ENCODE assay signal across 1 cellular context in the genomic region with DNA sequence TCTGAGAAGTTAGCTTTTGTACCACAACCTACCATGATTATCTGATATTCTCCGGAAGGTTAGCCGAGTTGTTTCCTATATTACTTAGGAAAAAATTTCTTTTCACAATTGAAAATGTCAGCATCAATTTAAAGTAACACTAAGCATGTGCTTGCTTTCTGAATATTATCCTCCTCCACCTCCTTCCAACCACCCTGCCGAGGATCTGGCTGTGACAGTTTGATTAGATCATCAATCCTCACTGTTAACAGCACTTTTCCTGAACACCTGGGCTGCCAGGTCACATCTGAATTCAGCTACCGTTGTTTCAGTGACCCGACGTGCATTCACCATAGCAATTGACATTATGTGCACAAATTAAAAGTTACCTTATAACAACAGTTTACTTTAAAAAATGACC.
TF ChIP-seq lines count a peak whose summit lies in the region.

No MANE protein-coding gene starts in this region.

TF ChIP-seq in WTC11, 78 proteins besides CTCF, POLR2A, EP300 and RAD21 (continued from another document):
- TF ChIP-seq, protein P1, sequence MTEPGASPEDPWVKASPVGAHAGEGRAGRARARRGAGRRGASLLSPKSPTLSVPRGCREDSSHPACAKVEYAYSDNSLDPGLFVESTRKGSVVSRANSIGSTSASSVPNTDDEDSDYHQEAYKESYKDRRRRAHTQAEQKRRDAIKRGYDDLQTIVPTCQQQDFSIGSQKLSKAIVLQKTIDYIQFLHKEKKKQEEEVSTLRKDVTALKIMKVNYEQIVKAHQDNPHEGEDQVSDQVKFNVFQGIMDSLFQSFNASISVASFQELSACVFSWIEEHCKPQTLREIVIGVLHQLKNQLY (CRISPR knock-in tag; IDR thresholded peaks at IDR 0.05): no peak
- TF ChIP-seq, protein P2, sequence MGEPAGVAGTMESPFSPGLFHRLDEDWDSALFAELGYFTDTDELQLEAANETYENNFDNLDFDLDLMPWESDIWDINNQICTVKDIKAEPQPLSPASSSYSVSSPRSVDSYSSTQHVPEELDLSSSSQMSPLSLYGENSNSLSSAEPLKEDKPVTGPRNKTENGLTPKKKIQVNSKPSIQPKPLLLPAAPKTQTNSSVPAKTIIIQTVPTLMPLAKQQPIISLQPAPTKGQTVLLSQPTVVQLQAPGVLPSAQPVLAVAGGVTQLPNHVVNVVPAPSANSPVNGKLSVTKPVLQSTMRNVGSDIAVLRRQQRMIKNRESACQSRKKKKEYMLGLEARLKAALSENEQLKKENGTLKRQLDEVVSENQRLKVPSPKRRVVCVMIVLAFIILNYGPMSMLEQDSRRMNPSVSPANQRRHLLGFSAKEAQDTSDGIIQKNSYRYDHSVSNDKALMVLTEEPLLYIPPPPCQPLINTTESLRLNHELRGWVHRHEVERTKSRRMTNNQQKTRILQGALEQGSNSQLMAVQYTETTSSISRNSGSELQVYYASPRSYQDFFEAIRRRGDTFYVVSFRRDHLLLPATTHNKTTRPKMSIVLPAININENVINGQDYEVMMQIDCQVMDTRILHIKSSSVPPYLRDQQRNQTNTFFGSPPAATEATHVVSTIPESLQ (CRISPR knock-in tag; IDR thresholded peaks at IDR 0.05): no peak
- TF ChIP-seq ZNF232 (CRISPR knock-in tag; IDR thresholded peaks at IDR 0.05) (no peak), ATF1 (CRISPR knock-in tag; IDR thresholded peaks at IDR 0.05) (no peak), ZBTB21 (CRISPR knock-in tag; IDR thresholded peaks at IDR 0.05; ENCODE audit: borderline replicate concordance) (no peak), MXD4 (CRISPR knock-in tag; IDR thresholded peaks at IDR 0.05; ENCODE audit: borderline replicate concordance) (no peak)
- TF ChIP-seq, protein P3, sequence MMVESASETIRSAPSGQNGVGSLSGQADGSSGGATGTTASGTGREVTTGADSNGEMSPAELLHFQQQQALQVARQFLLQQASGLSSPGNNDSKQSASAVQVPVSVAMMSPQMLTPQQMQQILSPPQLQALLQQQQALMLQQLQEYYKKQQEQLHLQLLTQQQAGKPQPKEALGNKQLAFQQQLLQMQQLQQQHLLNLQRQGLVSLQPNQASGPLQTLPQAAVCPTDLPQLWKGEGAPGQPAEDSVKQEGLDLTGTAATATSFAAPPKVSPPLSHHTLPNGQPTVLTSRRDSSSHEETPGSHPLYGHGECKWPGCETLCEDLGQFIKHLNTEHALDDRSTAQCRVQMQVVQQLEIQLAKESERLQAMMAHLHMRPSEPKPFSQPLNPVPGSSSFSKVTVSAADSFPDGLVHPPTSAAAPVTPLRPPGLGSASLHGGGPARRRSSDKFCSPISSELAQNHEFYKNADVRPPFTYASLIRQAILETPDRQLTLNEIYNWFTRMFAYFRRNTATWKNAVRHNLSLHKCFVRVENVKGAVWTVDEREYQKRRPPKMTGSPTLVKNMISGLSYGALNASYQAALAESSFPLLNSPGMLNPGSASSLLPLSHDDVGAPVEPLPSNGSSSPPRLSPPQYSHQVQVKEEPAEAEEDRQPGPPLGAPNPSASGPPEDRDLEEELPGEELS (CRISPR knock-in tag; IDR thresholded peaks at IDR 0.05): no peak
